In the genomic region with DNA sequence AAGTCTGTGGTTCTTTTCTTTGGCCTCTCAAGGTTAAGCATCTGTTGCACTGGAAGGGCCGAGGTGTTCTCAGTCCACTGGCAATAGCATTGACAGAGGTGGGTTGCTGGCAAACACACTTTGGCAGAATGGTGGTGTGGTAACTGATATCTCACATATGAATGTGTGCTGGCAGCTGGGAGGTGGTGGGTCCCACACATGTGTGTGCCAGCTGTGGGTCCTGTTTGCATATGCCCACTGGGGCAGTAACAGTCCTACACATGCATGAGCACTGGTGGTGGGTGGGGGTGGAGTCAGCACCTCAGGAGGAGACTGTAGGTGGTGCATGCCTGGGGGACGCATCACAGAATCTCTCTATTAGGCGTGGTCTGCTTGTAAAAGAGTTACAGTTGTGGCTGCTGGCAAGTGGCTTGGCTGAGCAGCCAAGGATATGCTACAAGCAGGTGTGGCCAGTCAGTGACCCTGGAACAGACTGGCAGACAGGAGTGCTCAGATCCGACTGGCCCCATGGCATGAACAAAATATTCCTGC, we compare ENCODE assay signal across 18 cellular contexts.
"Had no signal": no experiment of that assay in that cellular context is flagged by ENCODE, and none has a peak within 500 bp of the region (broad histone marks: within the 10 kb centered on the region; RNA-seq: fewer than 3 reads in every experiment).

No MANE protein-coding gene starts in this region.

- H3K27ac ChIP-seq: esophagus muscularis mucosa, neural progenitor cell, psoas muscle, skin epidermis, thoracic aorta, upper lobe of left lung had no signal

- H3K36me3 ChIP-seq: esophagus muscularis mucosa, neural progenitor cell, thoracic aorta, upper lobe of left lung had no signal

- FAIRE-seq: islet of Langerhans, TTC549 had no signal

- H3K4me3 Mint-ChIP-seq: activated CD4-positive, alpha-beta T cell treated with anti-CD3 and anti-CD28 coated beads for 36 hours; activated naive CD8-positive, alpha-beta T cell; dendritic cell treated with granulocyte-macrophage colony-stimulating factor and Interleukin-4, amounts not matched to agents 40 ng/mL and 50 ng/mL, for 4 days; naive B cell; neural progenitor cell had no signal

- H3K27ac Mint-ChIP-seq: activated CD4-positive, alpha-beta T cell treated with anti-CD3 and anti-CD28 coated beads for 36 hours; activated naive CD8-positive, alpha-beta T cell; dendritic cell treated with granulocyte-macrophage colony-stimulating factor and Interleukin-4, amounts not matched to agents 40 ng/mL and 50 ng/mL, for 4 days; naive B cell; neural progenitor cell had no signal

- H3K9me3 Mint-ChIP-seq: dendritic cell treated with granulocyte-macrophage colony-stimulating factor and Interleukin-4, amounts not matched to agents 40 ng/mL and 50 ng/mL, for 4 days; neural progenitor cell had no signal

- H3K27me3 Mint-ChIP-seq: activated CD4-positive, alpha-beta T cell treated with anti-CD3 and anti-CD28 coated beads for 36 hours; activated naive CD8-positive, alpha-beta T cell; dendritic cell treated with granulocyte-macrophage colony-stimulating factor and Interleukin-4, amounts not matched to agents 40 ng/mL and 50 ng/mL, for 4 days; naive B cell had no signal

- H3K9me3 ChIP-seq: esophagus muscularis mucosa, psoas muscle, thoracic aorta, upper lobe of left lung had no signal

- H3K4me1 Mint-ChIP-seq: activated CD4-positive, alpha-beta T cell treated with anti-CD3 and anti-CD28 coated beads for 36 hours; naive B cell; neural progenitor cell had no signal

- H3K27me3 ChIP-seq: esophagus muscularis mucosa, neural progenitor cell, upper lobe of left lung had no signal

- ATAC-seq: activated CD4-positive, alpha-beta T cell treated with anti-CD3 and anti-CD28 coated beads for 36 hours; left lobe of liver; psoas muscle; right cardiac atrium had no signal

- H3K36me3 Mint-ChIP-seq: activated naive CD8-positive, alpha-beta T cell; naive B cell; neural progenitor cell had no signal

- H3K4me1 ChIP-seq: esophagus muscularis mucosa, neural progenitor cell, psoas muscle, upper lobe of left lung had no signal

- H3K4me3 ChIP-seq: esophagus muscularis mucosa, neural progenitor cell, psoas muscle, skin epidermis, thoracic aorta, upper lobe of left lung had no signal

- DNase-seq: activated CD4-positive, alpha-beta T cell treated with anti-CD3 and anti-CD28 coated beads for 36 hours; activated CD4-positive, alpha-beta T cell treated with anti-CD3 and anti-CD28 coated beads, Interleukin-2, amount 50 U/mL, for 48 hours; effector CD8-positive, alpha-beta T cell; naive B cell; psoas muscle; stimulated activated CD4-positive, alpha-beta T cell treated with anti-CD3 and anti-CD28 coated beads, Interleukin-15, amount 100 ng/mL, for 24 hours; stimulated activated CD4-positive, alpha-beta T cell treated with anti-CD3 and anti-CD28 coated beads, Interleukin-2, amount 100 ng/mL, for 48 hours; upper lobe of left lung had no signal
